Comparison of ENCODE assay signal across 11 cellular contexts in the genomic region with DNA sequence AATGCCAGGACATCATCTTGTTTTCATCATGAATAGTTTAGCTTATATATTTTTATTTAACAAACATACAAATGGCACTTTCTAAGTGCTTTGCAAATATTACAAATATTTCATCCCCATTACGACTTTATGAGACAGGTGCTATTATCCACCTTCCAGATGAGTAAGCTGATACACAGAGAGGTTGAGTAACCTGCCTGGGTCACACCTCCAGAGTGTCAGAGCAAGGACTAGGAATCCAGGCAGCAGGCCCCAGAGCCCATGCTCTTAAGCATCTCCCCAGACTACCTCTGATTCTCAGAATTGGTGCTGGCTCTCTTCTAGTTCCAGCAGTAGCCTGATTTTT. TPM values are rescaled to one million over a fixed set of nuclear protein-coding genes. Genes with fewer than 3 reads are reported as not detected.
A peak's percentile ranks its signal among the peaks of the same experiment; 100 is the strongest.
DNase-seq lines count a peak whose midpoint lies in the region; ATAC-seq and TF ChIP-seq lines count a peak whose summit lies in the region.
"Had no signal": no experiment of that assay in that cellular context is flagged by ENCODE, and none has a peak within 500 bp of the region (broad histone marks: within the 10 kb centered on the region; RNA-seq: fewer than 3 reads in every experiment).

No MANE protein-coding gene starts in this region.

- 16 to 22% methylated on average over 1 of the region's 1 CpG for WGBS in lung, 2 donors

- no peaks in the 10 kb centered on the region for H3K27me3 Mint-ChIP-seq in type B pancreatic cell
- peaks cover 0 to 4% (median 3%) of the 10 kb centered on the region in 3 donors for H3K27me3 Mint-ChIP-seq in immature natural killer cell (ENCODE audit: low read depth in 3 of 3)

- H3K4me3 Mint-ChIP-seq in type B pancreatic cell = no peak overlapping the region
- no peak overlapping the region for H3K4me3 Mint-ChIP-seq in immature natural killer cell

- peak overlapping the region; percentile 56 for H3K27ac ChIP-seq in VCaP
- H3K27ac ChIP-seq in lung (ENCODE audit: low read depth in 1 of 2, low read length in 1 of 2) = peak overlapping the region; percentile 1 to 65

- H3K4me1 ChIP-seq in lung (ENCODE audit: control insufficient read depth in 2 of 2, insufficient read depth in 2 of 2, low read length in 2 of 2) = peaks cover 3 to 5% of the 10 kb centered on the region in 2 donors

- no peaks in the 10 kb centered on the region for H3K36me3 Mint-ChIP-seq in activated naive CD4-positive, alpha-beta T cell treated with anti-CD3 and anti-CD28 coated beads, Interleukin-2, amount 50 U/mL, for 72 hours
- H3K36me3 Mint-ChIP-seq in type B pancreatic cell (no peaks in the 10 kb centered on the region), immature natural killer cell (no peaks in the 10 kb centered on the region)

- no peak overlapping the region for H3K4me3 ChIP-seq in lung
- H3K4me3 ChIP-seq: K562 had no signal

- no peaks in the 10 kb centered on the region for H3K9me3 Mint-ChIP-seq in activated naive CD4-positive, alpha-beta T cell treated with anti-CD3 and anti-CD28 coated beads, Interleukin-2, amount 50 U/mL, for 72 hours
- H3K9me3 Mint-ChIP-seq in type B pancreatic cell (no peaks in the 10 kb centered on the region), immature natural killer cell (no peaks in the 10 kb centered on the region)

- TF ChIP-seq CTCF in VCaP (conservative IDR thresholded peaks at IDR 0.05) = no peak
- no peak for TF ChIP-seq CTCF in lung (IDR thresholded peaks at IDR 0.05; ENCODE audit: control extremely low read depth, extremely low read depth)
- no peak for TF ChIP-seq CTCF in type B pancreatic cell (conservative IDR thresholded peaks at IDR 0.05)

- H3K27me3 ChIP-seq in lung (ENCODE audit: control insufficient read depth, insufficient read depth) = no peaks in the 10 kb centered on the region

- H3K9me3 ChIP-seq in lung (ENCODE audit: control insufficient read depth in 2 of 2, insufficient read depth in 1 of 2, low read length in 1 of 2) = no peaks in the 10 kb centered on the region

- peak; percentile 47 to 49 for ATAC-seq in activated naive CD4-positive, alpha-beta T cell treated with anti-CD3 and anti-CD28 coated beads, Interleukin-2, amount 50 U/mL, for 72 hours
- ATAC-seq in lung (ENCODE audit: insufficient read depth, low FRiP score) (peak; percentile 63), HG02623 (IDR thresholded peaks at IDR 0.05; ENCODE audit: unreplicated experiment) (no peak), GM19324 (IDR thresholded peaks at IDR 0.05; ENCODE audit: low FRiP score, unreplicated experiment) (no peak)

- H3K4me1 Mint-ChIP-seq in type B pancreatic cell (ENCODE audit: unreplicated experiment) (peaks cover 40% of the 10 kb centered on the region), immature natural killer cell (peaks cover 8% of the 10 kb centered on the region in 2 donors)

- no peak for DNase-seq in activated naive CD4-positive, alpha-beta T cell treated with anti-CD3 and anti-CD28 coated beads, Interleukin-2, amount 50 U/mL, for 72 hours (ENCODE audit: low spot score in 2 of 2)
- DNase-seq in activated naive CD4-positive, alpha-beta T cell (lab: John Stamatoyannopoulos, UW) = no peak
- no peak for DNase-seq in lung (ENCODE audit: low spot score)
- DNase-seq in type B pancreatic cell (ENCODE audit: extremely low spot score, unreplicated experiment) = no peak
- DNase-seq in immature natural killer cell = no peak
- DNase-seq: effector CD8-positive, alpha-beta T cell; retina had no signal

- peak overlapping the region in 1 of 2 donors; percentile 78 for H3K27ac Mint-ChIP-seq in activated naive CD4-positive, alpha-beta T cell treated with anti-CD3 and anti-CD28 coated beads, Interleukin-2, amount 50 U/mL, for 72 hours
- peak overlapping the region; percentile 90 for H3K27ac Mint-ChIP-seq in type B pancreatic cell
- H3K27ac Mint-ChIP-seq in immature natural killer cell = no peak overlapping the region

- no peaks in the 10 kb centered on the region for H3K36me3 ChIP-seq in lung (ENCODE audit: control insufficient read depth in 2 of 2, insufficient read depth in 2 of 2, low read length in 2 of 2)

RNA-seq across cellular contexts. Expression of a gene that starts 40.0 kb away (rescaled TPM):
- total RNA-seq in activated naive CD4-positive, alpha-beta T cell treated with anti-CD3 and anti-CD28 coated beads, Interleukin-2, amount 50 U/mL, for 72 hours = not detected
- total RNA-seq in lung (1 to 10 TPM; 6.7 to 8.5 TPM), type B pancreatic cell (ENCODE audit: low replicate concordance) (40.3 and 44.6 TPM in 2 replicates)
- polyA plus RNA-seq in lung (1 to 10 TPM; 1.2 to 4.8 TPM), immature natural killer cell (not detected)
- total RNA-seq: K562 had no signal
- polyA plus RNA-seq: K562 had no signal

Comparison
In these comparisons a context has a peak if more than half of its experiments do, and no peak if none do; other contexts are left out.
1. ATAC-seq: peak in activated naive CD4-positive, alpha-beta T cell treated with anti-CD3 and anti-CD28 coated beads, Interleukin-2, amount 50 U/mL, for 72 hours (2 of 2) and lung (single experiment); none in HG02623 (single experiment) and GM19324 (single experiment).
2. RNA of a gene that starts 40.0 kb away (total RNA-seq): 40.3 to 44.6 TPM in type B pancreatic cell and 6.7 to 8.5 TPM in lung; not detected in activated naive CD4-positive, alpha-beta T cell treated with anti-CD3 and anti-CD28 coated beads, Interleukin-2, amount 50 U/mL, for 72 hours; every median in the first group is over 4 times any median in the second.